ENCODE assay signal across 2 cellular contexts in the genomic region with DNA sequence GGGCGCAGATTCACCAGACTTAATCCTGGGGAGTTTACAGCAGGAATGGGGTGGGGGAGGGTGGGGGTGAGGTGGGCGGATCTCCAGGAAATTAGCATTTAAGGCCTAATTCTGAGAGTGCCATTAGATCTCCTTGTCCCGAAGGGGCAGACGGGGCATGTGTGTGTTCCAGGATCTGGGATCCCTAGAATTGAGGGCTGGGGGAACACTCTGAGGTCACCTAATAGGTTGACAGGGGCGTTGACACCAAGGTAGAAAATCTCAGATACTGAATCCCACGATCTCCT.
TF ChIP-seq lines count a peak whose summit lies in the region.

No MANE protein-coding gene starts in this region.

TF ChIP-seq in liver, 16 proteins besides CTCF, POLR2A, EP300 and RAD21:
- no peak for TF ChIP-seq HNF4G (IDR thresholded peaks at IDR 0.05)
- no peak for TF ChIP-seq GABPA (IDR thresholded peaks at IDR 0.05 in 1 of 2, conservative IDR thresholded peaks at IDR 0.05 in 1 of 2)
- TF ChIP-seq, protein P1, sequence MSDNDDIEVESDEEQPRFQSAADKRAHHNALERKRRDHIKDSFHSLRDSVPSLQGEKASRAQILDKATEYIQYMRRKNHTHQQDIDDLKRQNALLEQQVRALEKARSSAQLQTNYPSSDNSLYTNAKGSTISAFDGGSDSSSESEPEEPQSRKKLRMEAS (IDR thresholded peaks at IDR 0.05), result no peak
- no peak for TF ChIP-seq TAF1 (conservative IDR thresholded peaks at IDR 0.05)
- TF ChIP-seq RXRA (IDR thresholded peaks at IDR 0.05), result no peak
- TF ChIP-seq, protein P2, sequence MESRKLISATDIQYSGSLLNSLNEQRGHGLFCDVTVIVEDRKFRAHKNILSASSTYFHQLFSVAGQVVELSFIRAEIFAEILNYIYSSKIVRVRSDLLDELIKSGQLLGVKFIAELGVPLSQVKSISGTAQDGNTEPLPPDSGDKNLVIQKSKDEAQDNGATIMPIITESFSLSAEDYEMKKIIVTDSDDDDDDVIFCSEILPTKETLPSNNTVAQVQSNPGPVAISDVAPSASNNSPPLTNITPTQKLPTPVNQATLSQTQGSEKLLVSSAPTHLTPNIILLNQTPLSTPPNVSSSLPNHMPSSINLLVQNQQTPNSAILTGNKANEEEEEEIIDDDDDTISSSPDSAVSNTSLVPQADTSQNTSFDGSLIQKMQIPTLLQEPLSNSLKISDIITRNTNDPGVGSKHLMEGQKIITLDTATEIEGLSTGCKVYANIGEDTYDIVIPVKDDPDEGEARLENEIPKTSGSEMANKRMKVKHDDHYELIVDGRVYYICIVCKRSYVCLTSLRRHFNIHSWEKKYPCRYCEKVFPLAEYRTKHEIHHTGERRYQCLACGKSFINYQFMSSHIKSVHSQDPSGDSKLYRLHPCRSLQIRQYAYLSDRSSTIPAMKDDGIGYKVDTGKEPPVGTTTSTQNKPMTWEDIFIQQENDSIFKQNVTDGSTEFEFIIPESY (IDR thresholded peaks at IDR 0.05), result no peak
- TF ChIP-seq FOXA2 (IDR thresholded peaks at IDR 0.05), result no peak
- TF ChIP-seq JUND (IDR thresholded peaks at IDR 0.05), result no peak
- TF ChIP-seq NR2F2 (IDR thresholded peaks at IDR 0.05), result no peak
- TF ChIP-seq HNF4A (conservative IDR thresholded peaks at IDR 0.05), result no peak
- TF ChIP-seq YY1 (IDR thresholded peaks at IDR 0.05), result no peak
TF ChIP-seq in liver: peak in this region for 0.

TF ChIP-seq in HepG2, 621 proteins besides CTCF, POLR2A, EP300 and RAD21:
- TF ChIP-seq, protein P3, sequence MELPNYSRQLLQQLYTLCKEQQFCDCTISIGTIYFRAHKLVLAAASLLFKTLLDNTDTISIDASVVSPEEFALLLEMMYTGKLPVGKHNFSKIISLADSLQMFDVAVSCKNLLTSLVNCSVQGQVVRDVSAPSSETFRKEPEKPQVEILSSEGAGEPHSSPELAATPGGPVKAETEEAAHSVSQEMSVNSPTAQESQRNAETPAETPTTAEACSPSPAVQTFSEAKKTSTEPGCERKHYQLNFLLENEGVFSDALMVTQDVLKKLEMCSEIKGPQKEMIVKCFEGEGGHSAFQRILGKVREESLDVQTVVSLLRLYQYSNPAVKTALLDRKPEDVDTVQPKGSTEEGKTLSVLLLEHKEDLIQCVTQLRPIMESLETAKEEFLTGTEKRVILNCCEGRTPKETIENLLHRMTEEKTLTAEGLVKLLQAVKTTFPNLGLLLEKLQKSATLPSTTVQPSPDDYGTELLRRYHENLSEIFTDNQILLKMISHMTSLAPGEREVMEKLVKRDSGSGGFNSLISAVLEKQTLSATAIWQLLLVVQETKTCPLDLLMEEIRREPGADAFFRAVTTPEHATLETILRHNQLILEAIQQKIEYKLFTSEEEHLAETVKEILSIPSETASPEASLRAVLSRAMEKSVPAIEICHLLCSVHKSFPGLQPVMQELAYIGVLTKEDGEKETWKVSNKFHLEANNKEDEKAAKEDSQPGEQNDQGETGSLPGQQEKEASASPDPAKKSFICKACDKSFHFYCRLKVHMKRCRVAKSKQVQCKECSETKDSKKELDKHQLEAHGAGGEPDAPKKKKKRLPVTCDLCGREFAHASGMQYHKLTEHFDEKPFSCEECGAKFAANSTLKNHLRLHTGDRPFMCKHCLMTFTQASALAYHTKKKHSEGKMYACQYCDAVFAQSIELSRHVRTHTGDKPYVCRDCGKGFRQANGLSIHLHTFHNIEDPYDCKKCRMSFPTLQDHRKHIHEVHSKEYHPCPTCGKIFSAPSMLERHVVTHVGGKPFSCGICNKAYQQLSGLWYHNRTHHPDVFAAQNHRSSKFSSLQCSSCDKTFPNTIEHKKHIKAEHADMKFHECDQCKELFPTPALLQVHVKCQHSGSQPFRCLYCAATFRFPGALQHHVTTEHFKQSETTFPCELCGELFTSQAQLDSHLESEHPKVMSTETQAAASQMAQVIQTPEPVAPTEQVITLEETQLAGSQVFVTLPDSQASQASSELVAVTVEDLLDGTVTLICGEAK (IDR thresholded peaks at IDR 0.05), result no peak
- TF ChIP-seq, protein P3 (CRISPR knock-in tag; IDR thresholded peaks at IDR 0.05), result no peak
- TF ChIP-seq, protein P4, sequence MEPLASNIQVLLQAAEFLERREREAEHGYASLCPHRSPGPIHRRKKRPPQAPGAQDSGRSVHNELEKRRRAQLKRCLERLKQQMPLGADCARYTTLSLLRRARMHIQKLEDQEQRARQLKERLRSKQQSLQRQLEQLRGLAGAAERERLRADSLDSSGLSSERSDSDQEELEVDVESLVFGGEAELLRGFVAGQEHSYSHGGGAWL (CRISPR knock-in tag; IDR thresholded peaks at IDR 0.05), result no peak
- TF ChIP-seq, protein P5, sequence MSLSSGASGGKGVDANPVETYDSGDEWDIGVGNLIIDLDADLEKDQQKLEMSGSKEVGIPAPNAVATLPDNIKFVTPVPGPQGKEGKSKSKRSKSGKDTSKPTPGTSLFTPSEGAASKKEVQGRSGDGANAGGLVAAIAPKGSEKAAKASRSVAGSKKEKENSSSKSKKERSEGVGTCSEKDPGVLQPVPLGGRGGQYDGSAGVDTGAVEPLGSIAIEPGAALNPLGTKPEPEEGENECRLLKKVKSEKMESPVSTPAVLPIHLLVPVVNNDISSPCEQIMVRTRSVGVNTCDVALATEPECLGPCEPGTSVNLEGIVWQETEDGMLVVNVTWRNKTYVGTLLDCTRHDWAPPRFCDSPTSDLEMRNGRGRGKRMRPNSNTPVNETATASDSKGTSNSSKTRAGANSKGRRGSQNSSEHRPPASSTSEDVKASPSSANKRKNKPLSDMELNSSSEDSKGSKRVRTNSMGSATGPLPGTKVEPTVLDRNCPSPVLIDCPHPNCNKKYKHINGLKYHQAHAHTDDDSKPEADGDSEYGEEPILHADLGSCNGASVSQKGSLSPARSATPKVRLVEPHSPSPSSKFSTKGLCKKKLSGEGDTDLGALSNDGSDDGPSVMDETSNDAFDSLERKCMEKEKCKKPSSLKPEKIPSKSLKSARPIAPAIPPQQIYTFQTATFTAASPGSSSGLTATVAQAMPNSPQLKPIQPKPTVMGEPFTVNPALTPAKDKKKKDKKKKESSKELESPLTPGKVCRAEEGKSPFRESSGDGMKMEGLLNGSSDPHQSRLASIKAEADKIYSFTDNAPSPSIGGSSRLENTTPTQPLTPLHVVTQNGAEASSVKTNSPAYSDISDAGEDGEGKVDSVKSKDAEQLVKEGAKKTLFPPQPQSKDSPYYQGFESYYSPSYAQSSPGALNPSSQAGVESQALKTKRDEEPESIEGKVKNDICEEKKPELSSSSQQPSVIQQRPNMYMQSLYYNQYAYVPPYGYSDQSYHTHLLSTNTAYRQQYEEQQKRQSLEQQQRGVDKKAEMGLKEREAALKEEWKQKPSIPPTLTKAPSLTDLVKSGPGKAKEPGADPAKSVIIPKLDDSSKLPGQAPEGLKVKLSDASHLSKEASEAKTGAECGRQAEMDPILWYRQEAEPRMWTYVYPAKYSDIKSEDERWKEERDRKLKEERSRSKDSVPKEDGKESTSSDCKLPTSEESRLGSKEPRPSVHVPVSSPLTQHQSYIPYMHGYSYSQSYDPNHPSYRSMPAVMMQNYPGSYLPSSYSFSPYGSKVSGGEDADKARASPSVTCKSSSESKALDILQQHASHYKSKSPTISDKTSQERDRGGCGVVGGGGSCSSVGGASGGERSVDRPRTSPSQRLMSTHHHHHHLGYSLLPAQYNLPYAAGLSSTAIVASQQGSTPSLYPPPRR (CRISPR knock-in tag; IDR thresholded peaks at IDR 0.05; ENCODE audit: borderline replicate concordance), result no peak
- TF ChIP-seq GABPB1 (CRISPR knock-in tag; IDR thresholded peaks at IDR 0.05), result no peak
- no peak for TF ChIP-seq PHB2 (IDR thresholded peaks at IDR 0.05; ENCODE audit: partially characterized antibody)
- no peak for TF ChIP-seq KDM1A (CRISPR knock-in tag; IDR thresholded peaks at IDR 0.05)
- no peak for TF ChIP-seq FOXK1 (CRISPR knock-in tag; IDR thresholded peaks at IDR 0.05; ENCODE audit: borderline replicate concordance, low read depth)
- TF ChIP-seq FOXM1 (CRISPR knock-in tag; IDR thresholded peaks at IDR 0.05), result no peak
- TF ChIP-seq, protein P6, sequence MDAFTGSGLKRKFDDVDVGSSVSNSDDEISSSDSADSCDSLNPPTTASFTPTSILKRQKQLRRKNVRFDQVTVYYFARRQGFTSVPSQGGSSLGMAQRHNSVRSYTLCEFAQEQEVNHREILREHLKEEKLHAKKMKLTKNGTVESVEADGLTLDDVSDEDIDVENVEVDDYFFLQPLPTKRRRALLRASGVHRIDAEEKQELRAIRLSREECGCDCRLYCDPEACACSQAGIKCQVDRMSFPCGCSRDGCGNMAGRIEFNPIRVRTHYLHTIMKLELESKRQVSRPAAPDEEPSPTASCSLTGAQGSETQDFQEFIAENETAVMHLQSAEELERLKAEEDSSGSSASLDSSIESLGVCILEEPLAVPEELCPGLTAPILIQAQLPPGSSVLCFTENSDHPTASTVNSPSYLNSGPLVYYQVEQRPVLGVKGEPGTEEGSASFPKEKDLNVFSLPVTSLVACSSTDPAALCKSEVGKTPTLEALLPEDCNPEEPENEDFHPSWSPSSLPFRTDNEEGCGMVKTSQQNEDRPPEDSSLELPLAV (CRISPR knock-in tag; conservative IDR thresholded peaks at IDR 0.05; ENCODE audit: low read depth), result no peak
- TF ChIP-seq NCOA2 (CRISPR knock-in tag; IDR thresholded peaks at IDR 0.05), result no peak
- TF ChIP-seq TBX3 (IDR thresholded peaks at IDR 0.05; ENCODE audit: borderline replicate concordance), result no peak
- TF ChIP-seq MED1 (CRISPR knock-in tag; IDR thresholded peaks at IDR 0.05), result no peak
